Comparison of ENCODE assay signal across 16 cellular contexts in the genomic region with DNA sequence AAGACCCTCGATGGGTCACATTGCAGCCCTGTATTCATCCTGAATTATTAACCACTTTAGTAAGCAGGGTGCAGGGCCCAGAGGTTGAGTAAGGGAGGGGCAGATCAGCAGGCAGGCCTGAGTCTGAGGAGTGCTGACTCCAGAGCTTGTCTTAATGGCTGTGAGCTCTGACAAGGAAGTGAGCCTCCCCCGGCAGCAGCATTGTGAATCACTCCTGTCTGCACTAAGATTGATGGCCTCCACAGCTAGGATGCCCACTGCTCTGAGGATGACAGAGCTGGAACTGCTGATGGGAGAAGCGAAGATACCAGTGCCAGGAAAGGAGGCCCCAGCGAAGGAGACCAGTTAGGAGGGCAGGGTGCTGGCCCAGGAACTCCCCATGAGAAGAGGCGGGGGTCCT. TPM values are rescaled to one million over a fixed set of nuclear protein-coding genes. Genes with fewer than 3 reads are reported as not detected.
A peak's percentile ranks its signal among the peaks of the same experiment; 100 is the strongest.
DNase-seq lines count a peak whose midpoint lies in the region; TF ChIP-seq lines count a peak whose summit lies in the region.
"Had no signal": no experiment of that assay in that cellular context is flagged by ENCODE, and none has a peak within 500 bp of the region (broad histone marks: within the 10 kb centered on the region; RNA-seq: fewer than 3 reads in every experiment).

No MANE protein-coding gene starts in this region.

- peaks cover 59% of the 10 kb centered on the region for H3K27me3 ChIP-seq in suprapubic skin
- H3K27me3 ChIP-seq in A673 (replicated peaks; ENCODE audit: insufficient read depth, low read depth, low read length, poor library complexity) = peaks cover 53% of the 10 kb centered on the region

- H3K9me3 ChIP-seq in suprapubic skin = no peaks in the 10 kb centered on the region
- no peaks in the 10 kb centered on the region for H3K9me3 ChIP-seq in A673 (ENCODE audit: low read depth, low read length, poor library complexity, severe bottlenecking)

- H3K27ac ChIP-seq in suprapubic skin = no peak overlapping the region
- no peak overlapping the region for H3K27ac ChIP-seq in A673 (ENCODE audit: low read depth, low read length, poor library complexity, severe bottlenecking)
- H3K27ac ChIP-seq: Peyer's patch had no signal

- CTCF ChIA-PET in A673 (lab: Charles Lee) = interaction anchor here (0.5 kb wide), 1 partner anchor 134 kb away, joined by 3 read pairs; no protein-coding TSS in a partner anchor

- H3K4me3 ChIP-seq in suprapubic skin (no peak overlapping the region), A673 (ENCODE audit: low read depth, low read length, poor library complexity, severe bottlenecking) (no peak overlapping the region)
- H3K4me3 ChIP-seq: Peyer's patch had no signal

- intact Hi-C loops in A673 (cut with micrococcal nuclease; ENCODE audit: unreplicated experiment) = no loop called here

- TF ChIP-seq CTCF in suprapubic skin (IDR thresholded peaks at IDR 0.05) (no peak), A673 (conservative IDR thresholded peaks at IDR 0.05; ENCODE audit: low read depth, low read length) (no peak)

- H3K4me1 ChIP-seq in suprapubic skin = peaks cover 10% of the 10 kb centered on the region
- H3K4me1 ChIP-seq in A673 (ENCODE audit: insufficient read depth, low read length, poor library complexity, severe bottlenecking) = no peaks in the 10 kb centered on the region

- no peak for TF ChIP-seq POLR2A in suprapubic skin (IDR thresholded peaks at IDR 0.05)

- DNase-seq in AG08395 (ENCODE audit: low spot score) (peak; percentile 31), LHCN-M2 (ENCODE audit: low read depth) (peak; percentile 6), SW480 (ENCODE audit: low spot score) (peak; percentile 53), iris pigment epithelial cell (ENCODE audit: low read depth) (peak; percentile 15), NCI-H2171 treated with DMSO at 0.1 percent for 48 hours (lab: John Stamatoyannopoulos, UW) (no peak), suprapubic skin (ENCODE audit: low spot score in 2 of 2) (no peak), dedifferentiated amniotic fluid mesenchymal stem cell (ENCODE audit: extremely low spot score) (no peak), A673 (ENCODE audit: low spot score) (no peak)
- DNase-seq: activated CD4-positive, alpha-beta T cell treated with anti-CD3 and anti-CD28 coated beads, Interleukin-2, amount 10 ng/mL, durations not matched to agents 7 days and 5 days; activated T-cell treated with anti-CD3 and anti-CD28 coated beads, Interleukin-2, amount 50 U/mL, for 48 hours; amygdala; immature natural killer cell; NCI-H1417; NCI-H524; Peyer's patch; stimulated activated naive CD8-positive, alpha-beta T cell treated with anti-CD3 and anti-CD28 coated beads, Interleukin-15, Interleukin-2, amounts not matched to agents 100 U/mL and 50 U/mL, for 24 hours had no signal

- POLR2A ChIA-PET in A673 (lab: Charles Lee; ENCODE audit: low non-redundant PET) = no interaction called here

- no peak for TF ChIP-seq EP300 in suprapubic skin (IDR thresholded peaks at IDR 0.05)

- no TSS peak for BruUV-seq in A673 (replicated peaks; lab: Mats Ljungman, UMichigan)

- no peaks in the 10 kb centered on the region for H3K36me3 ChIP-seq in suprapubic skin
- H3K36me3 ChIP-seq in A673 (ENCODE audit: insufficient read depth, low read length, poor library complexity, severe bottlenecking) = no peaks in the 10 kb centered on the region
- H3K36me3 ChIP-seq: Peyer's patch had no signal

- 81% methylated on average over 5 of the region's 5 CpGs for WGBS in suprapubic skin

RNA-seq across cellular contexts. Expression of gene CCDC174, which starts 46.5 kb away (rescaled TPM):
- 10.2 and 13.5 TPM in 2 replicates for total RNA-seq in LHCN-M2 (2014; rRNA removed)
- 6.5 TPM for polyA plus RNA-seq in LHCN-M2 (2012)
- total RNA-seq in suprapubic skin = 10 to 100 TPM; 11.2 to 39.3 (median 14.6) TPM
- 19.0 and 19.8 TPM in 2 replicates for total RNA-seq in A673 (2021)

Comparison
In these comparisons a context has a peak if more than half of its experiments do, and no peak if none do; other contexts are left out.
1. DNase-seq: peak in AG08395 (single experiment), LHCN-M2 (single experiment), SW480 (single experiment) and iris pigment epithelial cell (single experiment); none in NCI-H2171 treated with DMSO at 0.1 percent for 48 hours (single experiment), suprapubic skin (0 of 2), dedifferentiated amniotic fluid mesenchymal stem cell (single experiment) and A673 (single experiment).